16 cellular contexts compared by ENCODE assay signal in genomic region chr1:67807282-67807681, GRCh38. TPM values are rescaled to one million over a fixed set of nuclear protein-coding genes. Genes with fewer than 3 reads are reported as not detected.
DNase-seq lines count a peak whose midpoint lies in the region; ATAC-seq, FAIRE-seq and TF ChIP-seq lines count a peak whose summit lies in the region.
"Had no signal": no experiment of that assay in that cellular context is flagged by ENCODE, and none has a peak within 500 bp of the region (broad histone marks: within the 10 kb centered on the region; RNA-seq: fewer than 3 reads in every experiment).

No MANE protein-coding gene starts in this region.

- H3K36me3 ChIP-seq in pancreas: no peaks in the 10 kb centered on the region

- H3K4me1 Mint-ChIP-seq in activated CD4-positive, alpha-beta memory T cell treated with anti-CD3 and anti-CD28 coated beads, Interleukin-2, amount 10 ng/mL, durations not matched to agents 7 days and 5 days: no peaks in the 10 kb centered on the region

- intact Hi-C loops in pancreas (cut with DNase I) (no loop called here), posterior cingulate gyrus (cut with DNase I) (no loop called here), left cardiac atrium (cut with DNase I) (no loop called here)

- no peaks in the 10 kb centered on the region for H3K27me3 ChIP-seq in pancreas

- peaks cover 31% of the 10 kb centered on the region for H3K27me3 Mint-ChIP-seq in activated CD4-positive, alpha-beta memory T cell treated with anti-CD3 and anti-CD28 coated beads, Interleukin-2, amount 10 ng/mL, durations not matched to agents 7 days and 5 days

- no peak overlapping the region for H3K27ac ChIP-seq in pancreas
- H3K27ac ChIP-seq: A549, C4-2B had no signal

- peaks cover 0 to 3% (median 0%) of the 10 kb centered on the region in 4 donors for H3K9me3 ChIP-seq in pancreas
- H3K9me3 ChIP-seq: A549, Caco-2 had no signal

- peak; percentile 71 for FAIRE-seq in RCC 7860 (lab: Jason Lieb, UNC)
- peak; percentile 94 for FAIRE-seq in endometrium (lab: Jason Lieb, UNC)
- FAIRE-seq in pancreas (lab: Jason Lieb, UNC): peak; percentile 83
- FAIRE-seq: A549, D721Med, H1 had no signal

- DNase-seq in RCC 7860 (ENCODE audit: low spot score) (no peak), pancreas (no peak), posterior cingulate gyrus (no peak), left cardiac atrium (no peak)
- no peak for DNase-seq in activated CD4-positive, alpha-beta memory T cell treated with anti-CD3 and anti-CD28 coated beads, Interleukin-2, amount 10 ng/mL, durations not matched to agents 7 days and 5 days
- DNase-seq: AML-193; Caco-2; CD4-positive, alpha-beta T cell; GDM1; H9 had no signal

- no peak overlapping the region for H3K27ac Mint-ChIP-seq in activated CD4-positive, alpha-beta memory T cell treated with anti-CD3 and anti-CD28 coated beads, Interleukin-2, amount 10 ng/mL, durations not matched to agents 7 days and 5 days
- H3K27ac Mint-ChIP-seq: CD4-positive, alpha-beta T cell; H9 had no signal

- TF ChIP-seq CTCF in pancreas (IDR thresholded peaks at IDR 0.05): no peak

- CTCF ChIA-PET in activated CD4-positive, alpha-beta memory T cell treated with anti-CD3 and anti-CD28 coated beads, Interleukin-2, amount 10 ng/mL, durations not matched to agents 7 days and 5 days (lab: Charles Lee): no interaction called here

- no peak overlapping the region for H3K4me3 ChIP-seq in pancreas
- H3K4me3 ChIP-seq: A549 had no signal

- POLR2A ChIA-PET in activated CD4-positive, alpha-beta memory T cell treated with anti-CD3 and anti-CD28 coated beads, Interleukin-2, amount 10 ng/mL, durations not matched to agents 7 days and 5 days (lab: Charles Lee): no interaction called here

- H3K4me1 ChIP-seq in pancreas: peaks cover 11 to 20% (median 16%) of the 10 kb centered on the region in 3 donors

- H3K36me3 Mint-ChIP-seq in activated CD4-positive, alpha-beta memory T cell treated with anti-CD3 and anti-CD28 coated beads, Interleukin-2, amount 10 ng/mL, durations not matched to agents 7 days and 5 days (ENCODE audit: low read depth): no peaks in the 10 kb centered on the region

- ATAC-seq in pancreas: no peak
- ATAC-seq in GM21381 (IDR thresholded peaks at IDR 0.05; ENCODE audit: unreplicated experiment): no peak
- ATAC-seq in left cardiac atrium: no peak
- ATAC-seq: A549 had no signal

- no peaks in the 10 kb centered on the region for H3K9me3 Mint-ChIP-seq in activated CD4-positive, alpha-beta memory T cell treated with anti-CD3 and anti-CD28 coated beads, Interleukin-2, amount 10 ng/mL, durations not matched to agents 7 days and 5 days
- H3K9me3 Mint-ChIP-seq: CD4-positive, alpha-beta T cell; H9 had no signal

- H3K4me3 Mint-ChIP-seq in activated CD4-positive, alpha-beta memory T cell treated with anti-CD3 and anti-CD28 coated beads, Interleukin-2, amount 10 ng/mL, durations not matched to agents 7 days and 5 days: no peak overlapping the region
- H3K4me3 Mint-ChIP-seq: CD4-positive, alpha-beta T cell; H9 had no signal

RNA-seq across cellular contexts. Expression of gene GNG12, which starts 26.0 kb away (rescaled TPM):
- total RNA-seq in pancreas: 10 to 100 TPM; 16.0 to 39.8 (median 23.2) TPM
- polyA plus RNA-seq in pancreas: 10 to 100 TPM in 1 of 2 donors, 1 to 10 TPM in 1; 7.3 to 19.7 TPM
- total RNA-seq in activated CD4-positive, alpha-beta memory T cell treated with anti-CD3 and anti-CD28 coated beads, Interleukin-2, amount 10 ng/mL, durations not matched to agents 7 days and 5 days: under 1 TPM; 0.05 TPM
- 10 to 100 TPM; 34.1 to 49.6 TPM for total RNA-seq in left cardiac atrium
- total RNA-seq: CD4-positive, alpha-beta T cell had no signal

Comparison
In these comparisons a context has a peak if more than half of its experiments do, and no peak if none do; other contexts are left out.
1. RNA of gene GNG12, which starts 26.0 kb away (total RNA-seq): 34.1 to 49.6 TPM in left cardiac atrium and 16.0 to 39.8 TPM in pancreas; 0.05 TPM in activated CD4-positive, alpha-beta memory T cell treated with anti-CD3 and anti-CD28 coated beads, Interleukin-2, amount 10 ng/mL, durations not matched to agents 7 days and 5 days; every median in the first group is over 10 times any median in the second.